ENCODE assay signal across 11 cellular contexts in genomic region chr1:22750671-22751016, GRCh38. TPM values are rescaled to one million over a fixed set of nuclear protein-coding genes. Genes with fewer than 3 reads are reported as not detected.
A peak's percentile ranks its signal among the peaks of the same experiment; 100 is the strongest.
DNase-seq lines count a peak whose midpoint lies in the region; ATAC-seq and TF ChIP-seq lines count a peak whose summit lies in the region.
"Had no signal": no experiment of that assay in that cellular context is flagged by ENCODE, and none has a peak within 500 bp of the region (broad histone marks: within the 10 kb centered on the region; RNA-seq: fewer than 3 reads in every experiment).

No MANE protein-coding gene starts in this region.

- peak overlapping the region; percentile 73 for H3K9ac ChIP-seq in mesenchymal stem cell (ENCODE audit: low read length)
- H3K9ac ChIP-seq: KMS-11 had no signal

- no peak for TF ChIP-seq POLR2A in upper lobe of left lung (IDR thresholded peaks at IDR 0.05)

- H3K36me3 Mint-ChIP-seq in activated naive CD8-positive, alpha-beta T cell treated with anti-CD3 and anti-CD28 coated beads, Interleukin-2, amount 50 U/mL, for 24 hours (ENCODE audit: low read depth) = no peaks in the 10 kb centered on the region
- no peaks in the 10 kb centered on the region for H3K36me3 Mint-ChIP-seq in activated naive CD8-positive, alpha-beta T cell treated with anti-CD3 and anti-CD28 coated beads for 36 hours
- no peaks in the 10 kb centered on the region for H3K36me3 Mint-ChIP-seq in activated T-helper 17 cell treated with anti-CD3 and anti-CD28 coated beads, Interleukin-2, amount 50 U/mL, for 72 hours (ENCODE audit: low read depth)

- H2AK5ac ChIP-seq in mesenchymal stem cell (ENCODE audit: low read length, severe bottlenecking) = no peak overlapping the region

- peak overlapping the region in 1 of 2 experiments; percentile 13 for H3K4ac ChIP-seq in mesenchymal stem cell (ENCODE audit: low read depth in 1 of 2, low read length in 2 of 2)

- no peak overlapping the region for H2BK15ac ChIP-seq in mesenchymal stem cell (ENCODE audit: low read depth, poor library complexity, severe bottlenecking)

- H3K4me2 ChIP-seq in mesenchymal stem cell (ENCODE audit: low read length, poor library complexity, severe bottlenecking) = no peak overlapping the region
- H3K4me2 ChIP-seq: KMS-11 had no signal

- H3K14ac ChIP-seq in mesenchymal stem cell (ENCODE audit: low read length in 2 of 2) = no peak overlapping the region

- no peaks in the 10 kb centered on the region for H3K9me3 ChIP-seq in mesenchymal stem cell (ENCODE audit: control insufficient read depth, low read length)
- no peaks in the 10 kb centered on the region for H3K9me3 ChIP-seq in upper lobe of left lung

- peak overlapping the region; percentile 3 for H2BK5ac ChIP-seq in mesenchymal stem cell (ENCODE audit: low read depth, low read length, poor library complexity, severe bottlenecking)

- H2BK120ac ChIP-seq in mesenchymal stem cell (ENCODE audit: low read depth, low read length) = no peak overlapping the region

- peaks cover 8% of the 10 kb centered on the region for H3K4me1 Mint-ChIP-seq in activated naive CD8-positive, alpha-beta T cell treated with anti-CD3 and anti-CD28 coated beads, Interleukin-2, amount 50 U/mL, for 24 hours
- H3K4me1 Mint-ChIP-seq in activated naive CD8-positive, alpha-beta T cell treated with anti-CD3 and anti-CD28 coated beads for 36 hours = peaks cover 6% of the 10 kb centered on the region
- H3K4me1 Mint-ChIP-seq in activated T-helper 17 cell treated with anti-CD3 and anti-CD28 coated beads, Interleukin-2, amount 50 U/mL, for 72 hours = peaks cover 5% of the 10 kb centered on the region

- peak overlapping the region; percentile 97 for H3K27ac ChIP-seq in mesenchymal stem cell (ENCODE audit: low read length, poor library complexity, severe bottlenecking)
- peak overlapping the region; percentile 55 to 84 (median 72) for H3K27ac ChIP-seq in upper lobe of left lung
- H3K27ac ChIP-seq: KMS-11 had no signal

- 23% methylated on average over 1 of the region's 1 CpG for WGBS in mesenchymal stem cell
- 0 to 11% methylated on average over 1 of the region's 1 CpG for WGBS in upper lobe of left lung, 2 donors

- H4K8ac ChIP-seq in mesenchymal stem cell (ENCODE audit: low read length) = no peak overlapping the region

- peaks cover 15% of the 10 kb centered on the region for H3K79me1 ChIP-seq in mesenchymal stem cell (replicated peaks; ENCODE audit: low read length, poor library complexity, severe bottlenecking)

- H3K27me3 ChIP-seq in mesenchymal stem cell (ENCODE audit: control insufficient read depth in 1 of 2, insufficient read depth in 1 of 2, low read length in 2 of 2) (no peaks in the 10 kb centered on the region), upper lobe of left lung (no peaks in the 10 kb centered on the region)

- H2AFZ ChIP-seq in mesenchymal stem cell (ENCODE audit: low read depth, low read length) = no peak overlapping the region

- no peak for DNase-seq in activated naive CD8-positive, alpha-beta T cell treated with anti-CD3 and anti-CD28 coated beads, Interleukin-2, amount 50 U/mL, for 24 hours
- no peak for DNase-seq in activated naive CD8-positive, alpha-beta T cell treated with anti-CD3 and anti-CD28 coated beads for 36 hours
- no peak for DNase-seq in mesenchymal stem cell
- peak in 1 of 2 donors; percentile 36 for DNase-seq in upper lobe of left lung
- DNase-seq in T-helper 9 cell = no peak
- DNase-seq in NCI-H1694 (lab: John Stamatoyannopoulos, UW) = no peak
- DNase-seq: effector memory CD4-positive, alpha-beta T cell had no signal

- no peak for ATAC-seq in activated naive CD8-positive, alpha-beta T cell treated with anti-CD3 and anti-CD28 coated beads, Interleukin-2, amount 50 U/mL, for 24 hours
- ATAC-seq in activated T-helper 17 cell treated with anti-CD3 and anti-CD28 coated beads, Interleukin-2, amount 50 U/mL, for 72 hours (replicated peaks) = peak; percentile 53
- ATAC-seq in upper lobe of left lung (ENCODE audit: low FRiP score in 2 of 2) (peak; percentile 19 to 50), GM21825 (IDR thresholded peaks at IDR 0.05; ENCODE audit: unreplicated experiment) (no peak)

- H3K23ac ChIP-seq in mesenchymal stem cell (ENCODE audit: low read length in 2 of 2) = no peak overlapping the region

- H3K36me3 ChIP-seq in mesenchymal stem cell (ENCODE audit: control insufficient read depth in 1 of 2, insufficient read depth in 2 of 2, low read depth in 1 of 2, low read length in 2 of 2) (peaks cover 0 to 9% of the 10 kb centered on the region in 2 experiments), upper lobe of left lung (no peaks in the 10 kb centered on the region)

- no peak for TF ChIP-seq EP300 in upper lobe of left lung (IDR thresholded peaks at IDR 0.05)

- H3K27ac Mint-ChIP-seq in activated naive CD8-positive, alpha-beta T cell treated with anti-CD3 and anti-CD28 coated beads, Interleukin-2, amount 50 U/mL, for 24 hours = peak overlapping the region; percentile 17
- no peak overlapping the region for H3K27ac Mint-ChIP-seq in activated naive CD8-positive, alpha-beta T cell treated with anti-CD3 and anti-CD28 coated beads for 36 hours
- H3K27ac Mint-ChIP-seq in activated T-helper 17 cell treated with anti-CD3 and anti-CD28 coated beads, Interleukin-2, amount 50 U/mL, for 72 hours = peak overlapping the region; percentile 69

- H2BK12ac ChIP-seq in mesenchymal stem cell (ENCODE audit: low read length in 2 of 2) = no peak overlapping the region

- H3K4me3 ChIP-seq in mesenchymal stem cell (ENCODE audit: insufficient read depth in 1 of 2, low read depth in 1 of 2, low read length in 2 of 2) = no peak overlapping the region
- H3K4me3 ChIP-seq in upper lobe of left lung = no peak overlapping the region

- no peak overlapping the region for H3K18ac ChIP-seq in mesenchymal stem cell (ENCODE audit: low read depth in 1 of 2, low read length in 2 of 2)

- no peak for TF ChIP-seq CTCF in upper lobe of left lung (IDR thresholded peaks at IDR 0.05)

- H3K4me1 ChIP-seq in mesenchymal stem cell (ENCODE audit: control insufficient read depth, insufficient read depth, low read depth, low read length) = peaks cover 59% of the 10 kb centered on the region
- peaks cover 27 to 39% (median 33%) of the 10 kb centered on the region in 4 donors for H3K4me1 ChIP-seq in upper lobe of left lung

- H3K27me3 Mint-ChIP-seq in activated naive CD8-positive, alpha-beta T cell treated with anti-CD3 and anti-CD28 coated beads, Interleukin-2, amount 50 U/mL, for 24 hours = no peaks in the 10 kb centered on the region
- peaks cover 6% of the 10 kb centered on the region for H3K27me3 Mint-ChIP-seq in activated naive CD8-positive, alpha-beta T cell treated with anti-CD3 and anti-CD28 coated beads for 36 hours
- peaks cover 8% of the 10 kb centered on the region for H3K27me3 Mint-ChIP-seq in activated T-helper 17 cell treated with anti-CD3 and anti-CD28 coated beads, Interleukin-2, amount 50 U/mL, for 72 hours

- H3K9me3 Mint-ChIP-seq in activated naive CD8-positive, alpha-beta T cell treated with anti-CD3 and anti-CD28 coated beads, Interleukin-2, amount 50 U/mL, for 24 hours = no peaks in the 10 kb centered on the region
- no peaks in the 10 kb centered on the region for H3K9me3 Mint-ChIP-seq in activated naive CD8-positive, alpha-beta T cell treated with anti-CD3 and anti-CD28 coated beads for 36 hours
- no peaks in the 10 kb centered on the region for H3K9me3 Mint-ChIP-seq in activated T-helper 17 cell treated with anti-CD3 and anti-CD28 coated beads, Interleukin-2, amount 50 U/mL, for 72 hours
- H3K9me3 Mint-ChIP-seq: activated T-helper 2 cell treated with anti-CD3 and anti-CD28 coated beads, Interferon-gamma antibody, Interleukin-2, Interleukin-4, amounts not matched to agents 10 μg/mL and 5 μg/mL and 100 μg/mL, durations not matched to agents 14 hours and 24 hours and 36 hours had no signal

- H4K91ac ChIP-seq in mesenchymal stem cell (ENCODE audit: low read length) = no peak overlapping the region

- H3K4me3 Mint-ChIP-seq in activated naive CD8-positive, alpha-beta T cell treated with anti-CD3 and anti-CD28 coated beads, Interleukin-2, amount 50 U/mL, for 24 hours = no peak overlapping the region
- no peak overlapping the region for H3K4me3 Mint-ChIP-seq in activated naive CD8-positive, alpha-beta T cell treated with anti-CD3 and anti-CD28 coated beads for 36 hours
- H3K4me3 Mint-ChIP-seq in activated T-helper 17 cell treated with anti-CD3 and anti-CD28 coated beads, Interleukin-2, amount 50 U/mL, for 72 hours = no peak overlapping the region

RNA-seq across cellular contexts. Expression of gene EPHB2, which starts 40.0 kb away (rescaled TPM):
- total RNA-seq in activated naive CD8-positive, alpha-beta T cell treated with anti-CD3 and anti-CD28 coated beads for 36 hours = under 1 TPM in 1 of 2 experiments, not detected in 1; 0.04 TPM
- total RNA-seq in activated T-helper 17 cell treated with anti-CD3 and anti-CD28 coated beads, Interleukin-2, amount 50 U/mL, for 72 hours = under 1 TPM in 1 of 2 donors, not detected in 1; 0.04 TPM
- polyA plus RNA-seq in mesenchymal stem cell (2013, experiment 1 of 2) = 30.7 TPM
- polyA plus RNA-seq in mesenchymal stem cell (2013, experiment 2 of 2) = 31.2 TPM
- total RNA-seq in upper lobe of left lung = 1 to 10 TPM; 1.0 to 8.8 (median 5.6) TPM
- total RNA-seq: activated T-helper 2 cell treated with anti-CD3 and anti-CD28 coated beads, Interferon-gamma antibody, Interleukin-2, Interleukin-4, amounts not matched to agents 10 μg/mL and 5 μg/mL and 100 μg/mL, durations not matched to agents 14 hours and 24 hours and 36 hours had no signal

Comparison
In these comparisons a context has a peak if more than half of its experiments do, and no peak if none do; other contexts are left out.
1. ATAC-seq: peak in activated T-helper 17 cell treated with anti-CD3 and anti-CD28 coated beads, Interleukin-2, amount 50 U/mL, for 72 hours (single experiment) and upper lobe of left lung (2 of 2); none in activated naive CD8-positive, alpha-beta T cell treated with anti-CD3 and anti-CD28 coated beads, Interleukin-2, amount 50 U/mL, for 24 hours (single experiment) and GM21825 (single experiment).